Comparison of ENCODE assay signal across 29 cellular contexts in genomic region chr11:43289368-43289767, GRCh38.
"Had no signal": no experiment of that assay in that cellular context is flagged by ENCODE, and none has a peak within 500 bp of the region (broad histone marks: within the 10 kb centered on the region; RNA-seq: fewer than 3 reads in every experiment).

No MANE protein-coding gene starts in this region.

- H3K27ac Mint-ChIP-seq: immature natural killer cell; naive thymus-derived CD8-positive, alpha-beta T cell; nephron; progenitor cell of endocrine pancreas; stimulated activated naive B cell treated with anti-CD40 and anti-IgM and Interleukin-4, amounts not matched to agents 10 μg/mL and 1 μg/mL and 100 μg/mL, for 72 hours had no signal

- H3K4me1 Mint-ChIP-seq: immature natural killer cell; nephron; stimulated activated naive B cell treated with anti-CD40 and anti-IgM and Interleukin-4, amounts not matched to agents 10 μg/mL and 1 μg/mL and 100 μg/mL, for 72 hours had no signal

- FAIRE-seq: islet of Langerhans, kidney had no signal

- ATAC-seq: left colon; left lung; lower lobe of right lung; naive thymus-derived CD8-positive, alpha-beta T cell; sciatic nerve; stimulated activated naive CD8-positive, alpha-beta T cell treated with anti-CD3 and anti-CD28 coated beads, Interleukin-15, Interleukin-2, amounts not matched to agents 100 U/mL and 50 U/mL, for 24 hours had no signal

- H3K4me1 ChIP-seq: left lung, lower lobe of right lung, right atrium auricular region, stomach, testis, thyroid gland, transverse colon, upper lobe of left lung, vagina had no signal

- H3K9me3 ChIP-seq: left lung, lower lobe of right lung, ovary, right atrium auricular region, testis, thyroid gland, transverse colon, vagina had no signal

- H3K36me3 ChIP-seq: left lung, lower lobe of right lung, ovary, right atrium auricular region, stomach, thyroid gland, transverse colon, upper lobe of left lung, vagina had no signal

- H3K27me3 ChIP-seq: left lung, ovary, right atrium auricular region, testis, thyroid gland, upper lobe of left lung, vagina had no signal

- H3K9me3 Mint-ChIP-seq: neural crest cell had no signal

- H3K36me3 Mint-ChIP-seq: immature natural killer cell; stimulated activated naive B cell treated with anti-CD40 and anti-IgM and Interleukin-4, amounts not matched to agents 10 μg/mL and 1 μg/mL and 100 μg/mL, for 72 hours had no signal

- DNase-seq: hypothalamus; immature natural killer cell; kidney; left colon; left lung; lower lobe of right lung; mammary epithelial cell; mesenchymal stem cell; naive thymus-derived CD8-positive, alpha-beta T cell; ovary; stimulated activated CD4-positive, alpha-beta T cell treated with anti-CD3 and anti-CD28 coated beads, Interleukin-12 subunit alpha, Interleukin-12 subunit beta, amount 100 ng/mL, for 4 hours; stimulated activated CD4-positive, alpha-beta T cell treated with anti-CD3 and anti-CD28 coated beads, Interleukin-15, amount 100 ng/mL, for 24 hours; stimulated activated CD4-positive, alpha-beta T cell treated with anti-CD3 and anti-CD28 coated beads, Interleukin-2, amount 100 ng/mL, for 24 hours; stimulated activated CD4-positive, alpha-beta T cell treated with anti-CD3 and anti-CD28 coated beads, Interleukin-4, amount 100 ng/mL, for 1 hour; stimulated activated naive B cell treated with anti-CD40 and anti-IgM and Interleukin-4, amounts not matched to agents 10 μg/mL and 1 μg/mL and 100 μg/mL, for 72 hours; stimulated activated naive CD8-positive, alpha-beta T cell treated with anti-CD3 and anti-CD28 coated beads, Interleukin-15, Interleukin-2, amounts not matched to agents 100 U/mL and 50 U/mL, for 24 hours; stomach; testis; thyroid gland; transverse colon; upper lobe of left lung had no signal

- H3K4me3 ChIP-seq: left lung, lower lobe of right lung, ovary, right atrium auricular region, skin epidermis, stomach, testis, thyroid gland, transverse colon, upper lobe of left lung, vagina had no signal

- H3K4me3 Mint-ChIP-seq: immature natural killer cell; naive thymus-derived CD8-positive, alpha-beta T cell; nephron; neural crest cell; stimulated activated naive B cell treated with anti-CD40 and anti-IgM and Interleukin-4, amounts not matched to agents 10 μg/mL and 1 μg/mL and 100 μg/mL, for 72 hours had no signal

- H3K27me3 Mint-ChIP-seq: progenitor cell of endocrine pancreas had no signal

- H3K27ac ChIP-seq: left lung, lower lobe of right lung, ovary, right atrium auricular region, skin epidermis, stomach, testis, thyroid gland, transverse colon, upper lobe of left lung, vagina had no signal
